17 cellular contexts compared by ENCODE assay signal in the genomic region with DNA sequence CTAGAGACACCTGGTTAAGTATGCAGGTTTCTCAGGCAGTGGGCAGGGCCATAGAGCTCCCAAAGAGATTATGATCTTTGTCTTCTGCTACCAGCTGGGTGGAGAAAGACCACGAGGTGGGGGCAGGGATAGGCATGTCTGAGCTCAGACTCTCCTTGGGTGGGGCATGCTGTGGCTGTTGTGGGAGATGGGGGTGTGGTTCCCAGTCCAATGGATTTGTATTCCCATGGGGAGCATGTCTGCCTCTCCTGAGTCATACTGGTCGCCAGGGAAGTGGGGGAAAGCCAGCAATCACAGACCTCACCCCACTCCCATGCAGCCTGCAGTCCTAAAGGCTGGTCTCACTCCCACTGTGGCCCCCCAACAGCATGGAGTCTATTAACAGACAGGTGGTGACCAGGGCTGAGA. TPM values are rescaled to one million over a fixed set of nuclear protein-coding genes. Genes with fewer than 3 reads are reported as not detected.
A peak's percentile ranks its signal among the peaks of the same experiment; 100 is the strongest.
DNase-seq lines count a peak whose midpoint lies in the region; ATAC-seq, FAIRE-seq and TF ChIP-seq lines count a peak whose summit lies in the region.
"Had no signal": no experiment of that assay in that cellular context is flagged by ENCODE, and none has a peak within 500 bp of the region (broad histone marks: within the 10 kb centered on the region; RNA-seq: fewer than 3 reads in every experiment).

No MANE protein-coding gene starts in this region.

- no peaks in the 10 kb centered on the region for H3K36me3 ChIP-seq in mucosa of descending colon (ENCODE audit: low read depth)
- H3K36me3 ChIP-seq in upper lobe of right lung: no peaks in the 10 kb centered on the region
- H3K36me3 ChIP-seq: neural progenitor cell, thyroid gland had no signal

- ATAC-seq in esophagus mucosa: peak; percentile 84
- ATAC-seq in mucosa of descending colon: peak; percentile 11
- ATAC-seq in upper lobe of right lung: no peak
- ATAC-seq: activated CD8-positive, alpha-beta memory T cell treated with anti-CD3 and anti-CD28 coated beads, Interleukin-2, amount 10 ng/mL, durations not matched to agents 7 days and 5 days; stimulated activated naive B cell treated with anti-CD40 and anti-IgM and Interleukin-4, amounts not matched to agents 10 μg/mL and 1 μg/mL and 100 μg/mL, for 72 hours had no signal

- H3K4me1 ChIP-seq in mucosa of descending colon (ENCODE audit: low read depth) (no peaks in the 10 kb centered on the region), upper lobe of right lung (peaks cover 9% of the 10 kb centered on the region)

- no peaks in the 10 kb centered on the region for H3K27me3 ChIP-seq in upper lobe of right lung
- H3K27me3 ChIP-seq: neural progenitor cell, thyroid gland had no signal

- peak; percentile 26 for DNase-seq in ELF-1 (ENCODE audit: low read depth, low spot score)
- peak; percentile 37 for DNase-seq in NCI-H69 (lab: John Stamatoyannopoulos, UW)
- DNase-seq in mucosa of descending colon: no peak
- no peak for DNase-seq in upper lobe of right lung
- no peak for DNase-seq in NCI-H1048 (lab: John Stamatoyannopoulos, UW)
- DNase-seq in frontal cortex (ENCODE audit: low spot score in 2 of 2): no peak
- no peak for DNase-seq in dedifferentiated amniotic fluid mesenchymal stem cell (ENCODE audit: extremely low spot score)
- DNase-seq: activated CD4-positive, CD25-positive, alpha-beta regulatory T cell treated with anti-CD3 and anti-CD28 coated beads, Interleukin-2, amount 50 U/mL, for 72 hours; activated CD8-positive, alpha-beta memory T cell treated with anti-CD3 and anti-CD28 coated beads, Interleukin-2, amount 10 ng/mL, durations not matched to agents 7 days and 5 days; activated naive CD4-positive, alpha-beta T cell treated with anti-CD3 and anti-CD28 coated beads, Interleukin-2, amount 10 ng/mL, durations not matched to agents 7 days and 5 days; midbrain; NCI-H1105 treated with DMSO at 0.1 percent for 48 hours; stimulated activated naive B cell treated with anti-CD40 and anti-IgM and Interleukin-4, amounts not matched to agents 10 μg/mL and 1 μg/mL and 100 μg/mL, for 72 hours; thyroid gland had no signal

- no peaks in the 10 kb centered on the region for H3K9me3 ChIP-seq in mucosa of descending colon
- H3K9me3 ChIP-seq in upper lobe of right lung: no peaks in the 10 kb centered on the region
- H3K9me3 ChIP-seq: thyroid gland had no signal

- no peak for FAIRE-seq in frontal cortex (lab: Jason Lieb, UNC)
- FAIRE-seq: endothelial cell of umbilical vein had no signal

- no peak overlapping the region for H3K27ac ChIP-seq in upper lobe of right lung
- H3K27ac ChIP-seq: neural progenitor cell, thyroid gland had no signal

- intact Hi-C loops in mucosa of descending colon (cut with DNase I, micrococcal nuclease): no loop called here
- intact Hi-C loops in upper lobe of right lung (cut with DNase I): no loop called here

- H3K4me3 ChIP-seq in mucosa of descending colon (no peak overlapping the region), upper lobe of right lung (no peak overlapping the region)
- H3K4me3 ChIP-seq: neural progenitor cell, thyroid gland had no signal

- TF ChIP-seq CTCF in mucosa of descending colon (IDR thresholded peaks at IDR 0.05) (no peak), upper lobe of right lung (IDR thresholded peaks at IDR 0.05) (no peak)

RNA-seq across cellular contexts. Expression of gene RHOB, which starts 31.4 kb away (rescaled TPM):
- total RNA-seq in esophagus mucosa (32.0 TPM), mucosa of descending colon (100 to 1,000 TPM in 2 of 3 donors, 10 to 100 TPM in 1; 75.5 to 616 (median 104) TPM), upper lobe of right lung (191 TPM), frontal cortex (300 TPM)

Comparison
In these comparisons a context has a peak if more than half of its experiments do, and no peak if none do; other contexts are left out.
1. DNase-seq: peak in ELF-1 (single experiment) and NCI-H69 (single experiment); none in mucosa of descending colon (0 of 3), upper lobe of right lung (single experiment), NCI-H1048 (single experiment), frontal cortex (0 of 2) and dedifferentiated amniotic fluid mesenchymal stem cell (single experiment).